ENCODE assay signal across 11 cellular contexts in genomic region chr5:75067434-75067833, GRCh38. TPM values are rescaled to one million over a fixed set of nuclear protein-coding genes. Genes with fewer than 3 reads are reported as not detected.
"Had no signal": no experiment of that assay in that cellular context is flagged by ENCODE, and none has a peak within 500 bp of the region (broad histone marks: within the 10 kb centered on the region; RNA-seq: fewer than 3 reads in every experiment).

No MANE protein-coding gene starts in this region.

- H3K4me1 Mint-ChIP-seq: GM23338, H9 had no signal

- H2AFZ ChIP-seq: GM23338 had no signal

- DNase-seq: H9, HCEC 1CT, IMR-90, Karpas-422, KBM-7 had no signal

- H3K4me2 ChIP-seq: GM23338, KMS-11 had no signal

- H3K27ac ChIP-seq: HL-60, KMS-11 had no signal

- H3K4me3 Mint-ChIP-seq: GM23338, H9 had no signal

- H3K9me3 Mint-ChIP-seq: GM23338, H9 had no signal

- H3K4me3 ChIP-seq: GM23338 had no signal

- H3K27ac Mint-ChIP-seq: GM23338, H9 had no signal

- H3K9ac ChIP-seq: KMS-11 had no signal

- ATAC-seq: GM23338 had no signal

- FAIRE-seq: H1, H54 had no signal

RNA-seq across cellular contexts. Expression of gene GCNT4, which starts 15.1 kb away (rescaled TPM):
- total RNA-seq: HT1080 had no signal
